In the genomic region with DNA sequence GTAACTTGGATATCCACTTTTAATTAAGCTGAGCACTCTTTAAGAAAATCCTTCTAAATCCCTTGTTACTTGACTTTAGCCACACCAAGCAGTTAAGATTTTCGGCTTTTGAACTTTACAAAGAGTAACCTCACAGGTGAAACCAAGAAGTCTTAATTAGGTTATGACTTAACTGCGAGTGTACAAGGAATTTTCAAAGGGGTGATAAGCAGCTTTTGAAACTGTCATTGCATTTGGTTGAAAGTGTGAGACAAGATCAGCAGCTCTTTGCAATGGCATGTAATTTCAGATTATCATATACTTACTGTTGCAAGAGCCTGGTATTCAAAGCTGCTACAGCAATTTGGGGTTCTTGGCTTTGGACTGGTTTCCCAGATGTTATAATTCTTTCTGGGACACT, we compare ENCODE assay signal across 24 cellular contexts.
"Had no signal": no experiment of that assay in that cellular context is flagged by ENCODE, and none has a peak within 500 bp of the region (broad histone marks: within the 10 kb centered on the region; RNA-seq: fewer than 3 reads in every experiment).

No MANE protein-coding gene starts in this region.

- H3K27ac ChIP-seq: lower lobe of right lung, ovary, psoas muscle, sigmoid colon, stomach, testis, tibial nerve, upper lobe of left lung had no signal

- H3K4me3 ChIP-seq: lower lobe of right lung, ovary, psoas muscle, sigmoid colon, stomach, testis, tibial nerve, upper lobe of left lung had no signal

- ATAC-seq: effector memory CD8-positive, alpha-beta T cell; left colon; left ventricle myocardium superior; lower lobe of right lung; natural killer cell; psoas muscle; right cardiac atrium; stimulated activated effector memory CD8-positive, alpha-beta T cell treated with anti-CD3 and anti-CD28 coated beads, Interleukin-12 subunit alpha, Interleukin-12 subunit beta, amount 100 ng/mL, for 72 hours had no signal

- DNase-seq: cortex of kidney; effector memory CD8-positive, alpha-beta T cell; hypothalamus; immature natural killer cell; islet precursor cell; kidney glomerular epithelial cell; left colon; left ventricle myocardium superior; lower lobe of right lung; natural killer cell; occipital lobe; ovary; posterior cingulate gyrus; psoas muscle; right cardiac atrium; sigmoid colon; stimulated activated CD4-positive, alpha-beta T cell treated with anti-CD3 and anti-CD28 coated beads, Interleukin-2, amount 100 ng/mL, for 24 hours; stimulated activated CD4-positive, alpha-beta T cell treated with anti-CD3 and anti-CD28 coated beads, Interleukin-4, amount 100 ng/mL, for 24 hours; stimulated activated naive CD4-positive, alpha-beta T cell treated with Interleukin-2 at 50 U/mL for 16 hours; stomach; testis; upper lobe of left lung had no signal
